29 cellular contexts compared by ENCODE assay signal in the genomic region with DNA sequence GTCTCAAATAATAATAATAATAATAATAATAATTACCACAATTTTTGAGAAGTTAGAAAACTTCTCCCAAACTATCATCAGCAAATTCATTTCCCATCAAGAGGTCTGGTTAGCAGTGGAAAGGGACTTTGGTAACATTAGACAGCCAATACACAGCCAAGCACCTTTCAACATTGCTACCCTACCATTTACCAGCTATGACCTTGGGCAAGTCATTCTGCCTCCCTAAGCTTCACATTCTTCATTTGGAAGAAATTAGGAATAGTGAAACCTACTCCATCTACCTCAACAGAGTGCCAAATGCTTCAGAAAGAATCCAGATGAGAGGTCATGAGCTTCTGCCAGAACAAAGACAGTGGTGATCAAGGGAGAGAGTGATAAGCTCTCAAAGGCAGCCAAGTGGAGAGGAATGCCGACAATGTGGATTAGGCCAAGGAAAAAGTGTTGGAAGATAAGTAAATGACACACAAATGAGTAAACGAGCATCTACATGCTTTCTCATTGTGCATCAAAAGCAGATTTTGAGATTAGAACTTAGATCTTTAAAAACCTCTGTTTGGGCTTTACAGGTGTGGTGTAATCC. TPM values are rescaled to one million over a fixed set of nuclear protein-coding genes. Genes with fewer than 3 reads are reported as not detected.
DNase-seq lines count a peak whose midpoint lies in the region; ATAC-seq, FAIRE-seq and TF ChIP-seq lines count a peak whose summit lies in the region.
"Had no signal": no experiment of that assay in that cellular context is flagged by ENCODE, and none has a peak within 500 bp of the region (broad histone marks: within the 10 kb centered on the region; RNA-seq: fewer than 3 reads in every experiment).

No MANE protein-coding gene starts in this region.

- ATAC-seq in Right ventricle myocardium inferior, result peak; percentile 92
- ATAC-seq: esophagus mucosa; stimulated activated memory B cell treated with anti-CD40 and anti-IgM and Interleukin-4, amounts not matched to agents 10 μg/mL and 1 μg/mL and 100 μg/mL, for 72 hours; T-cell had no signal

- intact Hi-C loops in Right ventricle myocardium inferior (cut with DNase I), result loop anchor here (2.0 to 5.0 kb wide), 3 partner anchors 51 to 841 kb away; no protein-coding TSS in a partner anchor
- intact Hi-C loops in cardiac septum (cut with DNase I), result no loop called here
- intact Hi-C loops in posterior vena cava (cut with DNase I), result loop anchor here in 1 of 2 donors (5.0 kb wide), 1 partner anchor 34 kb away; no protein-coding TSS in a partner anchor

- FAIRE-seq in small intestine (lab: Jason Lieb, UNC), result no peak
- FAIRE-seq: frontal cortex had no signal

- no peak overlapping the region for H3K27ac ChIP-seq in small intestine (ENCODE audit: low read depth in 1 of 2, low read length in 1 of 2)
- H3K27ac ChIP-seq: 22Rv1, ascending aorta, hepatocyte, upper lobe of left lung had no signal

- TF ChIP-seq CTCF in fibroblast of the aortic adventitia (IDR thresholded peaks at IDR 0.05; ENCODE audit: insufficient read depth, low read length), result no peak

- no peaks in the 10 kb centered on the region for H3K27me3 ChIP-seq in small intestine (ENCODE audit: control insufficient read depth in 2 of 2, insufficient read depth in 2 of 2, low read length in 2 of 2)
- H3K27me3 ChIP-seq: ascending aorta, hepatocyte, upper lobe of left lung had no signal

- H3K9me3 ChIP-seq in small intestine (ENCODE audit: control insufficient read depth, low read depth), result no peaks in the 10 kb centered on the region
- H3K9me3 ChIP-seq: ascending aorta, upper lobe of left lung had no signal

- DNase-seq in Right ventricle myocardium inferior (ENCODE audit: missing footprints), result no peak
- no peak for DNase-seq in cardiac septum (ENCODE audit: low spot score)
- DNase-seq in fibroblast of the aortic adventitia (ENCODE audit: low read depth), result peak; percentile 78
- DNase-seq in islet precursor cell, result peak; percentile 68
- no peak for DNase-seq in posterior vena cava (ENCODE audit: low spot score)
- no peak for DNase-seq in small intestine
- no peak for DNase-seq in NCI-H526 treated with DMSO at 0.1 percent for 48 hours (lab: John Stamatoyannopoulos, UW)
- DNase-seq in NCI-H1694 (lab: John Stamatoyannopoulos, UW), result no peak
- DNase-seq: activated CD4-positive, alpha-beta T cell treated with anti-CD3 and anti-CD28 coated beads, Interleukin-2, amount 50 U/mL, for 1 hour; activated CD4-positive, CD25-positive, alpha-beta regulatory T cell; activated gamma-delta T cell; activated naive CD8-positive, alpha-beta T cell treated with anti-CD3 and anti-CD28 coated beads for 36 hours; activated T-cell treated with anti-CD3 and anti-CD28 coated beads, Interleukin-2, amount 50 U/mL, for 1 hour; Calu3; central memory CD4-positive, alpha-beta T cell; cortex of kidney; GOT3; NCI-H446; NCI-H774; RPMI8226; stimulated activated CD4-positive, alpha-beta T cell treated with anti-CD3 and anti-CD28 coated beads, Interleukin-15, amount 100 ng/mL, for 24 hours; T-cell; upper lobe of left lung had no signal

- no peaks in the 10 kb centered on the region for H3K36me3 ChIP-seq in small intestine (ENCODE audit: control insufficient read depth in 2 of 2, insufficient read depth in 2 of 2, low read length in 2 of 2)
- H3K36me3 ChIP-seq: ascending aorta, upper lobe of left lung had no signal

- H3K4me1 ChIP-seq in small intestine (ENCODE audit: control insufficient read depth in 2 of 2, insufficient read depth in 1 of 2, low read depth in 1 of 2, low read length in 1 of 2), result no peaks in the 10 kb centered on the region
- H3K4me1 ChIP-seq: ascending aorta, upper lobe of left lung had no signal

- 72 to 87% (median 81%) methylated on average over 2 of the region's 2 CpGs for WGBS in small intestine, 3 donors

- H3K4me3 ChIP-seq in fibroblast of the aortic adventitia (ENCODE audit: low read depth, low read length) (no peak overlapping the region), small intestine (ENCODE audit: low read depth in 1 of 2, low read length in 2 of 2) (no peak overlapping the region)
- H3K4me3 ChIP-seq: ascending aorta, hepatocyte, upper lobe of left lung had no signal

RNA-seq across cellular contexts. Expression of gene LPP, which starts 42.9 kb away (rescaled TPM):
- total RNA-seq in Right ventricle myocardium inferior, result 114 TPM
- 145 TPM for total RNA-seq in cardiac septum
- 33.2 and 92.1 TPM in 2 replicates for total RNA-seq in fibroblast of the aortic adventitia (ENCODE audit: low replicate concordance)
- total RNA-seq in posterior vena cava, result 1,000 to 10,000 TPM; 1,601 to 1,705 TPM
- 10 to 100 TPM in 1 of 3 donors, 1 to 10 TPM in 2; 5.4 to 19.3 (median 5.6) TPM for polyA plus RNA-seq in small intestine

Comparison
In these comparisons a context has a peak if more than half of its experiments do, and no peak if none do; other contexts are left out.
1. DNase-seq: peak in fibroblast of the aortic adventitia (single experiment) and islet precursor cell (single experiment); none in Right ventricle myocardium inferior (single experiment), cardiac septum (single experiment), posterior vena cava (single experiment), small intestine (single experiment), NCI-H526 treated with DMSO at 0.1 percent for 48 hours (single experiment) and NCI-H1694 (single experiment).
2. RNA of gene LPP, which starts 42.9 kb away (total RNA-seq): 1,601 to 1,705 TPM in posterior vena cava; 145 TPM in cardiac septum (single experiment), 114 TPM in Right ventricle myocardium inferior (single experiment) and 33.2 to 92.1 TPM in fibroblast of the aortic adventitia; every median in the first group is over 10 times any median in the second.